Comparison of ENCODE assay signal across 8 cellular contexts in genomic region chr16:56643080-56643778, GRCh38. TPM values are rescaled to one million over a fixed set of nuclear protein-coding genes. Genes with fewer than 3 reads are reported as not detected.
A peak's percentile ranks its signal among the peaks of the same experiment; 100 is the strongest.
DNase-seq lines count a peak whose midpoint lies in the region; ATAC-seq and TF ChIP-seq lines count a peak whose summit lies in the region.

No MANE protein-coding gene starts in this region.

- H3K9ac ChIP-seq in smooth muscle cell (ENCODE audit: low read depth): no peak overlapping the region

- no CpG with 5 or more reads among the region's 42 CpGs for WGBS in iPS DF 6.9 (ENCODE audit: insufficient coverage, insufficient read length)
- 5% methylated on average over 42 of the region's 42 CpGs for WGBS in smooth muscle cell (ENCODE audit: low lambda C conversion rate)

- no peaks in the 10 kb centered on the region for H3K9me3 ChIP-seq in Peyer's patch
- H3K9me3 ChIP-seq in iPS DF 6.9 (ENCODE audit: control insufficient read depth, insufficient read depth, low read length): no peaks in the 10 kb centered on the region
- H3K9me3 ChIP-seq in smooth muscle cell (replicated peaks; ENCODE audit: low read depth): no peaks in the 10 kb centered on the region

- H3K27me3 Mint-ChIP-seq in activated naive CD8-positive, alpha-beta T cell: peaks cover 10% of the 10 kb centered on the region

- no peaks in the 10 kb centered on the region for H3K9me3 Mint-ChIP-seq in activated naive CD8-positive, alpha-beta T cell (ENCODE audit: low read depth)

- no peaks in the 10 kb centered on the region for H3K36me3 Mint-ChIP-seq in activated naive CD8-positive, alpha-beta T cell

- H3K4me2 ChIP-seq in smooth muscle cell: peak overlapping the region; percentile 54

- no peak for DNase-seq in AG09319 (ENCODE audit: extremely low read depth, low read depth)
- DNase-seq in Peyer's patch: peak; percentile 73 to 92 (median 92)
- no peak for DNase-seq in iPS DF 6.9 (ENCODE audit: low read depth, low spot score)
- no peak for DNase-seq in smooth muscle cell (lab: John Stamatoyannopoulos, UW; ENCODE audit: unreplicated experiment)
- no peak for DNase-seq in NCI-H146 (lab: John Stamatoyannopoulos, UW)
- no peak for DNase-seq in KBM-7

- H3K27ac Mint-ChIP-seq in activated naive CD8-positive, alpha-beta T cell: no peak overlapping the region

- H3K4me1 Mint-ChIP-seq in activated naive CD8-positive, alpha-beta T cell (ENCODE audit: low read depth): peaks cover 25% of the 10 kb centered on the region

- H3K4me1 ChIP-seq in Peyer's patch: peaks cover 0 to 29% (median 7%) of the 10 kb centered on the region in 4 donors
- H3K4me1 ChIP-seq in iPS DF 6.9 (ENCODE audit: control insufficient read depth, insufficient read depth, low read length): no peaks in the 10 kb centered on the region
- H3K4me1 ChIP-seq in smooth muscle cell (ENCODE audit: low read depth): peaks cover 5% of the 10 kb centered on the region

- peak; percentile 25 for TF ChIP-seq CTCF in AG09319 (IDR thresholded peaks at IDR 0.05; ENCODE audit: low read depth, low read length)
- peak in 4 of 6 experiments; percentile 34 to 69 (median 66) for TF ChIP-seq CTCF in Peyer's patch (IDR thresholded peaks at IDR 0.05)
- TF ChIP-seq CTCF in smooth muscle cell (IDR thresholded peaks at IDR 0.05; ENCODE audit: borderline replicate concordance, insufficient read depth, poor library complexity, severe bottlenecking): no peak

- no peaks in the 10 kb centered on the region for H4K20me1 ChIP-seq in smooth muscle cell (ENCODE audit: low read depth)

- H3K36me3 ChIP-seq in Peyer's patch (no peaks in the 10 kb centered on the region), iPS DF 6.9 (ENCODE audit: control insufficient read depth, insufficient read depth, low read length) (no peaks in the 10 kb centered on the region), smooth muscle cell (ENCODE audit: low read depth) (no peaks in the 10 kb centered on the region)

- in situ Hi-C loops in KBM-7 (cut with MboI; ENCODE audit: low pct_unique_long_range_greater_than_20kb, low sequenced_read_pairs): no loop called here

- peak overlapping the region; percentile 66 for H3K4me3 Mint-ChIP-seq in activated naive CD8-positive, alpha-beta T cell

- ATAC-seq in GM21619 (IDR thresholded peaks at IDR 0.05; ENCODE audit: unreplicated experiment): peak; percentile 66

- no peak overlapping the region for H2AFZ ChIP-seq in smooth muscle cell (ENCODE audit: low read depth)

- peak overlapping the region; percentile 20 to 47 (median 40) for H3K4me3 ChIP-seq in Peyer's patch
- peak overlapping the region; percentile 4; the same call in 1 of the 2 replicates for H3K4me3 ChIP-seq in iPS DF 6.9 (ENCODE audit: low read length)
- H3K4me3 ChIP-seq in smooth muscle cell: peak overlapping the region; percentile 23

- H3K79me2 ChIP-seq in smooth muscle cell (ENCODE audit: low read depth): no peaks in the 10 kb centered on the region

- H3K27ac ChIP-seq in Peyer's patch (peak overlapping the region in 3 of 4 donors; percentile 36 to 67 (median 55)), iPS DF 6.9 (ENCODE audit: low read length) (no peak overlapping the region), smooth muscle cell (ENCODE audit: low read depth) (no peak overlapping the region)

- TF ChIP-seq POLR2A in Peyer's patch (IDR thresholded peaks at IDR 0.05): no peak

- H3K27me3 ChIP-seq in Peyer's patch: no peaks in the 10 kb centered on the region
- H3K27me3 ChIP-seq in iPS DF 6.9 (ENCODE audit: control insufficient read depth, insufficient read depth, low read length): peaks cover 95% of the 10 kb centered on the region
- H3K27me3 ChIP-seq in smooth muscle cell (ENCODE audit: low read depth): peaks cover 100% of the 10 kb centered on the region

- no peaks in the 10 kb centered on the region for H3F3A ChIP-seq in smooth muscle cell (ENCODE audit: low read depth)

RNA-seq across cellular contexts. Expression of gene MT1A, which starts 4.8 kb away (rescaled TPM):
- total RNA-seq in Peyer's patch (100 to 1,000 TPM in 1 of 4 donors, not detected in 3; 102 TPM), smooth muscle cell (not detected in 2 replicates)
- polyA plus RNA-seq in smooth muscle cell: not detected in 2 replicates

RNA-seq across cellular contexts. Expression of gene MT1B, which starts 8.5 kb away (rescaled TPM):
- total RNA-seq in Peyer's patch (10 to 100 TPM in 1 of 4 donors, not detected in 3; 39.3 TPM), smooth muscle cell (not detected in 2 replicates)
- polyA plus RNA-seq in smooth muscle cell: not detected in 2 replicates

RNA-seq across cellular contexts. Expression of gene MT1M, which starts 10.8 kb away (rescaled TPM):
- total RNA-seq in Peyer's patch (100 to 1,000 TPM in 1 of 4 donors, 10 to 100 TPM in 1, 1 to 10 TPM in 2; 3.5 to 252 (median 11.3) TPM), smooth muscle cell (not detected in 2 replicates)
- 0.19 TPM in 1 of 2 replicates, not detected in the other for polyA plus RNA-seq in smooth muscle cell

RNA-seq across cellular contexts. Expression of gene MT1F, which starts 14.5 kb away (rescaled TPM):
- total RNA-seq in Peyer's patch (100 to 1,000 TPM in 1 of 4 donors, 10 to 100 TPM in 2, 1 to 10 TPM in 1; 8.0 to 310 (median 44.1) TPM), smooth muscle cell (0.81 and 5.9 TPM in 2 replicates)
- polyA plus RNA-seq in smooth muscle cell: 0.50 and 2.3 TPM in 2 replicates

RNA-seq across cellular contexts. Expression of gene MT1E, which starts 17.6 kb away (rescaled TPM):
- total RNA-seq in Peyer's patch (1,000 to 10,000 TPM in 1 of 4 donors, 100 to 1,000 TPM in 1, 10 to 100 TPM in 2; 53.9 to 2,225 (median 195) TPM), smooth muscle cell (0.67 and 2.0 TPM in 2 replicates)
- polyA plus RNA-seq in smooth muscle cell: 2.2 and 10.3 TPM in 2 replicates

Comparison
In these comparisons a context has a peak if more than half of its experiments do, and no peak if none do; other contexts are left out.
1. DNase-seq: peak in Peyer's patch (3 of 3); none in AG09319 (single experiment), iPS DF 6.9 (single experiment), smooth muscle cell (single experiment), NCI-H146 (single experiment) and KBM-7 (single experiment).
2. H3K27ac ChIP-seq: peak in Peyer's patch (3 of 4); none in iPS DF 6.9 (single experiment) and smooth muscle cell (single experiment).
3. Peak in every context shown above with its lines, with median percentiles within 50 percentile points of each other: H3K4me3 ChIP-seq.